In genomic region chr11:18615628-18616392, GRCh38 we compare ENCODE assay signal across 8 cellular contexts. TPM values are rescaled to one million over a fixed set of nuclear protein-coding genes. Genes with fewer than 3 reads are reported as not detected.
DNase-seq lines count a peak whose midpoint lies in the region; ATAC-seq, FAIRE-seq and TF ChIP-seq lines count a peak whose summit lies in the region.

No MANE protein-coding gene starts in this region.

- CTCF ChIA-PET in CD4-positive, alpha-beta T cell (lab: Charles Lee): interaction anchor here (1.8 to 2.9 kb wide), 2 partner anchors 76 to 106 kb away, joined by 9 to 11 read pairs; no protein-coding TSS in a partner anchor

- no peaks in the 10 kb centered on the region for H3K27me3 Mint-ChIP-seq in CD4-positive, alpha-beta T cell

- no peak overlapping the region for H3K9ac ChIP-seq in kidney (ENCODE audit: low read length in 2 of 2)

- H3K9me3 Mint-ChIP-seq in CD4-positive, alpha-beta T cell: no peaks in the 10 kb centered on the region

- no peak overlapping the region for H3K4me3 Mint-ChIP-seq in CD4-positive, alpha-beta T cell

- H3K27me3 ChIP-seq in HL-60 (ENCODE audit: insufficient read depth, poor library complexity, severe bottlenecking): no peaks in the 10 kb centered on the region
- H3K27me3 ChIP-seq in CD4-positive, alpha-beta T cell (ENCODE audit: control insufficient read depth, insufficient read depth, low read length): no peaks in the 10 kb centered on the region

- TF ChIP-seq CTCF in HL-60 (IDR thresholded peaks at IDR 0.05; ENCODE audit: insufficient read depth, low read length) (no peak), choroid plexus epithelial cell (conservative IDR thresholded peaks at IDR 0.05; ENCODE audit: low read depth, low read length) (no peak), kidney (IDR thresholded peaks at IDR 0.05; ENCODE audit: borderline replicate concordance, extremely low read depth, insufficient read depth) (no peak)
- no peak for TF ChIP-seq CTCF in CD4-positive, alpha-beta T cell (IDR thresholded peaks at IDR 0.05)

- no peaks in the 10 kb centered on the region for H3K4me1 ChIP-seq in kidney (ENCODE audit: control insufficient read depth in 1 of 2, insufficient read depth in 1 of 2, low read depth in 1 of 2, low read length in 2 of 2)

- FAIRE-seq in kidney (lab: Jason Lieb, UNC): no peak

- peak; percentile 52 to 60 for DNase-seq in HL-60 (ENCODE audit: low read depth in 1 of 2, low spot score in 1 of 2)
- DNase-seq in choroid plexus epithelial cell (ENCODE audit: low read depth): peak; percentile 33
- no peak for DNase-seq in kidney
- no peak for DNase-seq in stimulated activated CD4-positive, alpha-beta T cell treated with anti-CD3 and anti-CD28 coated beads, Interleukin-12 subunit alpha, Interleukin-12 subunit beta, amount 100 ng/mL, for 4 hours
- DNase-seq in CD4-positive, alpha-beta T cell: no peak
- DNase-seq in medulla oblongata (ENCODE audit: extremely low spot score): no peak

- no peaks in the 10 kb centered on the region for H3K9me3 ChIP-seq in kidney (ENCODE audit: control insufficient read depth in 1 of 2, low read length in 2 of 2)
- no peaks in the 10 kb centered on the region for H3K9me3 ChIP-seq in CD4-positive, alpha-beta T cell (ENCODE audit: control insufficient read depth, low read length)

- H3K27ac Mint-ChIP-seq in CD4-positive, alpha-beta T cell: no peak overlapping the region

- peaks cover 15 to 30% of the 10 kb centered on the region in 2 donors for H3K36me3 ChIP-seq in kidney (ENCODE audit: control insufficient read depth in 1 of 2, insufficient read depth in 2 of 2, low read length in 2 of 2)

- intact Hi-C loops in kidney (cut with DNase I): no loop called here
- intact Hi-C loops in CD4-positive, alpha-beta T cell (cut with DNase I, micrococcal nuclease): no loop called here

- peak overlapping the region; percentile 45 for H3K27ac ChIP-seq in HL-60 (replicated peaks)
- H3K27ac ChIP-seq in kidney (ENCODE audit: low read depth in 2 of 2, low read length in 2 of 2): no peak overlapping the region
- H3K27ac ChIP-seq in CD4-positive, alpha-beta T cell (ENCODE audit: low read depth, low read length): no peak overlapping the region

- H3K4me3 ChIP-seq in HL-60 (replicated peaks; ENCODE audit: insufficient read depth, low read length) (no peak overlapping the region), choroid plexus epithelial cell (ENCODE audit: low read depth, low read length) (no peak overlapping the region), kidney (ENCODE audit: low read length in 2 of 2) (no peak overlapping the region)

- H3K4me1 Mint-ChIP-seq in CD4-positive, alpha-beta T cell (ENCODE audit: low read depth): peaks cover 52% of the 10 kb centered on the region

- H3K36me3 Mint-ChIP-seq in CD4-positive, alpha-beta T cell (ENCODE audit: low read depth): peaks cover 60% of the 10 kb centered on the region

- no peak for TF ChIP-seq POLR2A in GM18505 (IDR thresholded peaks at IDR 0.05; ENCODE audit: borderline replicate concordance, extremely low read depth, insufficient read depth, insufficient read length)

- POLR2A ChIA-PET in CD4-positive, alpha-beta T cell (lab: Charles Lee): interaction anchor here (2.8 kb wide), 1 partner anchor 18 kb away, joined by 11 read pairs; the partner anchor contains the start of gene SPTY2D1

- ATAC-seq in GM18505 (IDR thresholded peaks at IDR 0.05; ENCODE audit: unreplicated experiment): peak; percentile 92
- ATAC-seq in GM21717 (IDR thresholded peaks at IDR 0.05; ENCODE audit: unreplicated experiment): peak; percentile 86
- no peak for ATAC-seq in CD4-positive, alpha-beta T cell (ENCODE audit: poor library complexity)

RNA-seq across cellular contexts. Expression of gene MISFA, which starts 16.2 kb away (rescaled TPM):
- total RNA-seq in kidney: 3.6 TPM
- 6.6 TPM for polyA plus RNA-seq in kidney (ENCODE audit: insufficient read depth, low read depth, low replicate concordance)
- under 1 TPM in 1 of 2 experiments, not detected in 1; 0.56 TPM for total RNA-seq in CD4-positive, alpha-beta T cell

RNA-seq across cellular contexts. Expression of gene SPTY2D1, which starts 18.3 kb away (rescaled TPM):
- total RNA-seq in kidney: 21.9 TPM
- polyA plus RNA-seq in kidney (ENCODE audit: insufficient read depth, low read depth, low replicate concordance): 4.8 TPM
- total RNA-seq in CD4-positive, alpha-beta T cell: 10 to 100 TPM; 58.7 to 66.0 TPM

RNA-seq across cellular contexts. Expression of gene UEVLD, which starts 27.3 kb away (rescaled TPM):
- total RNA-seq in kidney: 23.1 TPM
- 8.0 TPM for polyA plus RNA-seq in kidney (ENCODE audit: insufficient read depth, low read depth, low replicate concordance)
- total RNA-seq in CD4-positive, alpha-beta T cell: 1 to 10 TPM; 1.5 to 2.9 TPM

Comparison
In these comparisons a context has a peak if more than half of its experiments do, and no peak if none do; other contexts are left out.
1. DNase-seq: peak in HL-60 (2 of 2) and choroid plexus epithelial cell (single experiment); none in kidney (single experiment), stimulated activated CD4-positive, alpha-beta T cell treated with anti-CD3 and anti-CD28 coated beads, Interleukin-12 subunit alpha, Interleukin-12 subunit beta, amount 100 ng/mL, for 4 hours (single experiment), CD4-positive, alpha-beta T cell (0 of 10) and medulla oblongata (single experiment).